8 cellular contexts compared by ENCODE assay signal in the genomic region with DNA sequence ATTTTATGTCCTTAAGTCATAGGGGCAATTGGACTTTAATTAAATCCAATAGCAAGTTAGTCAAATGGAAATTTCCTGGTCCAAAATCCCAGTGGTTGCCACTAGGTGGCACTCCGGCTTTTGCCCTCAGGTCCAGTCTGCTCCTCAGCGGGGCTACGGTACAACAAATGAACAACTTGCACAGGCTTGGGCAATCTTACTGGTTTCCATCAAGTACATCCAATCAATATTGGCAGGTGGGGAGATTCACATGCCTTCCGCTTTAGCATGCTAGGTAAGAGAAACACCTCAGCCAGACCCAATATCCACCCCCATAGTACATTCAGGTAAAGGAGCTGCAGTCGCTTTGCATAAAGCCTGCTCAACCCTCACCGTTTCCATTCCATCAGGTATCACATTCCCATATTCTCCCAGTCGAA. TPM values are rescaled to one million over a fixed set of nuclear protein-coding genes. Genes with fewer than 3 reads are reported as not detected.
DNase-seq lines count a peak whose midpoint lies in the region; ATAC-seq, FAIRE-seq and TF ChIP-seq lines count a peak whose summit lies in the region.

No MANE protein-coding gene starts in this region.

- H3K4me3 ChIP-seq in A549 = no peak overlapping the region

- POLR2A ChIA-PET in A549 (lab: Yijun Ruan, JAX) = no interaction called here

- DNase-seq in A549 (ENCODE audit: low read depth in 1 of 2, low spot score in 1 of 2) = peak; percentile 79 to 82
- no peak for DNase-seq in GM12892 (ENCODE audit: insufficient read length)
- peak; percentile 57 for DNase-seq in NCI-H2196 treated with DMSO at 0.1 percent for 48 hours (lab: John Stamatoyannopoulos, UW; ENCODE audit: unreplicated experiment)
- DNase-seq in activated CD4-positive, CD25-positive, alpha-beta regulatory T cell (lab: John Stamatoyannopoulos, UW) = peak; percentile 43 to 65 (median 50)
- peak in 44 of 61 donors; percentile 10 to 87 (median 39) for DNase-seq in caudate nucleus (lab: John Stamatoyannopoulos, UW)
- peak; percentile 86 for DNase-seq in left kidney (ENCODE audit: low read depth, low spot score)
- peak; percentile 73 to 76 for DNase-seq in stimulated activated CD4-positive, alpha-beta T cell treated with anti-CD3 and anti-CD28 coated beads, Interleukin-2, amount 100 ng/mL, for 48 hours

- TF ChIP-seq POLR2A in A549 (IDR thresholded peaks at IDR 0.05; ENCODE audit: low read length) = no peak
- no peak for TF ChIP-seq POLR2A in GM12892 (IDR thresholded peaks at IDR 0.05; ENCODE audit: low read depth, low read length)

- WGBS in A549 (ENCODE audit: missing lambda C conversion rate) = 30% methylated on average over 7 of the region's 7 CpGs

- H3K9me3 ChIP-seq in A549 = no peaks in the 10 kb centered on the region

- FAIRE-seq in A549 (lab: Jason Lieb, UNC) = peak; percentile 43
- FAIRE-seq in GM12892 (lab: Jason Lieb, UNC) = peak; percentile 92

- TF ChIP-seq RAD21 in A549 (conservative IDR thresholded peaks at IDR 0.05 in 1 of 2, IDR thresholded peaks at IDR 0.05 in 1 of 2) = peak; percentile 88 to 92

- TF ChIP-seq CTCF in A549 (IDR thresholded peaks at IDR 0.05) = peak; percentile 96

- no peak overlapping the region for H3K27ac ChIP-seq in A549
- H3K27ac ChIP-seq in caudate nucleus (ENCODE audit: low read depth, low read length) = no peak overlapping the region

- no peak for TF ChIP-seq EP300 in A549 (IDR thresholded peaks at IDR 0.05)

- H3K4me1 ChIP-seq in A549 = peaks cover 2% of the 10 kb centered on the region; the same call in 2 of the 3 replicates

- no peak overlapping the region for H3K4me2 ChIP-seq in A549

- ATAC-seq in A549 = peak; percentile 51 to 76; a peak in 5 of 6 replicates
- no peak for ATAC-seq in GM18861 (IDR thresholded peaks at IDR 0.05; ENCODE audit: unreplicated experiment)

- CTCF ChIA-PET in A549 (lab: Yijun Ruan, JAX) = interaction anchor here (0.6 to 8.2 kb wide), 33 partner anchors 9 to 205 kb away, joined by 3 to 111 read pairs (median 4); a partner anchor contains a TSS

TF ChIP-seq in A549, 52 proteins besides CTCF, POLR2A, EP300 and RAD21:
- TF ChIP-seq, protein P1, sequence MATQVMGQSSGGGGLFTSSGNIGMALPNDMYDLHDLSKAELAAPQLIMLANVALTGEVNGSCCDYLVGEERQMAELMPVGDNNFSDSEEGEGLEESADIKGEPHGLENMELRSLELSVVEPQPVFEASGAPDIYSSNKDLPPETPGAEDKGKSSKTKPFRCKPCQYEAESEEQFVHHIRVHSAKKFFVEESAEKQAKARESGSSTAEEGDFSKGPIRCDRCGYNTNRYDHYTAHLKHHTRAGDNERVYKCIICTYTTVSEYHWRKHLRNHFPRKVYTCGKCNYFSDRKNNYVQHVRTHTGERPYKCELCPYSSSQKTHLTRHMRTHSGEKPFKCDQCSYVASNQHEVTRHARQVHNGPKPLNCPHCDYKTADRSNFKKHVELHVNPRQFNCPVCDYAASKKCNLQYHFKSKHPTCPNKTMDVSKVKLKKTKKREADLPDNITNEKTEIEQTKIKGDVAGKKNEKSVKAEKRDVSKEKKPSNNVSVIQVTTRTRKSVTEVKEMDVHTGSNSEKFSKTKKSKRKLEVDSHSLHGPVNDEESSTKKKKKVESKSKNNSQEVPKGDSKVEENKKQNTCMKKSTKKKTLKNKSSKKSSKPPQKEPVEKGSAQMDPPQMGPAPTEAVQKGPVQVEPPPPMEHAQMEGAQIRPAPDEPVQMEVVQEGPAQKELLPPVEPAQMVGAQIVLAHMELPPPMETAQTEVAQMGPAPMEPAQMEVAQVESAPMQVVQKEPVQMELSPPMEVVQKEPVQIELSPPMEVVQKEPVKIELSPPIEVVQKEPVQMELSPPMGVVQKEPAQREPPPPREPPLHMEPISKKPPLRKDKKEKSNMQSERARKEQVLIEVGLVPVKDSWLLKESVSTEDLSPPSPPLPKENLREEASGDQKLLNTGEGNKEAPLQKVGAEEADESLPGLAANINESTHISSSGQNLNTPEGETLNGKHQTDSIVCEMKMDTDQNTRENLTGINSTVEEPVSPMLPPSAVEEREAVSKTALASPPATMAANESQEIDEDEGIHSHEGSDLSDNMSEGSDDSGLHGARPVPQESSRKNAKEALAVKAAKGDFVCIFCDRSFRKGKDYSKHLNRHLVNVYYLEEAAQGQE (IDR thresholded peaks at IDR 0.05) = no peak
- TF ChIP-seq FOSB (CRISPR knock-in tag; IDR thresholded peaks at IDR 0.05) (no peak), RCOR1 (IDR thresholded peaks at IDR 0.05; ENCODE audit: low read depth, low read length) (no peak), CEBPB (IDR thresholded peaks at IDR 0.05) (peak in 1 of 2 experiments; percentile 15; a peak in 1 of 4 replicates), HDAC2 (IDR thresholded peaks at IDR 0.05) (no peak), HOXA7 (CRISPR knock-in tag; IDR thresholded peaks at IDR 0.05) (no peak), SMC3 (IDR thresholded peaks at IDR 0.05) (peak; percentile 78), JUNB (IDR thresholded peaks at IDR 0.05) (no peak)
TF ChIP-seq in A549: peak in this region for 2.

RNA-seq across cellular contexts. Expression of a gene that starts 6.3 kb away (rescaled TPM):
- polyA plus RNA-seq in A549 (2011; rRNA removed) = 4.1 and 5.3 TPM in 2 replicates
- polyA plus RNA-seq in A549 (2012; cell fraction: cytosol; rRNA removed) = 23.7 and 28.1 TPM in 2 replicates
- 66.4 and 71.5 TPM in 2 replicates for polyA plus RNA-seq in A549 (2012; cell fraction: nucleus; rRNA removed)
- 12.4 to 16.9 TPM (median 15.2 TPM) in 3 replicates for polyA plus RNA-seq in A549 (2017; fragmentation: RNase III; extraction: RNeasy Plus Mini Kit Qiagen cat#74134 plus additional on column Dnase treatment)
- 2.0 and 2.6 TPM in 2 replicates for polyA minus RNA-seq in A549 (2011; rRNA and poly(A)+ RNA removed)
- 4.8 TPM for polyA plus RNA-seq in GM12892 (2012; ENCODE audit: missing spikeins)

RNA-seq across cellular contexts. Expression of a gene that starts 14.4 kb away (rescaled TPM):
- polyA plus RNA-seq in A549 (2011; rRNA removed) (218 and 227 TPM in 2 replicates), A549 (2017; fragmentation: RNase III; extraction: RNeasy Plus Mini Kit Qiagen cat#74134 plus additional on column Dnase treatment) (234 to 268 TPM (median 250 TPM) in 3 replicates)
- 555 and 569 TPM in 2 replicates for polyA plus RNA-seq in A549 (2012; cell fraction: cytosol; rRNA removed)
- 295 and 331 TPM in 2 replicates for polyA plus RNA-seq in A549 (2012; cell fraction: nucleus; rRNA removed)
- 140 and 167 TPM in 2 replicates for polyA minus RNA-seq in A549 (2011; rRNA and poly(A)+ RNA removed)
- 189 TPM for polyA plus RNA-seq in GM12892 (2012; ENCODE audit: missing spikeins)

RNA-seq across cellular contexts. Expression of a gene that starts 14.4 kb away (rescaled TPM):
- 31.2 and 31.3 TPM in 2 replicates for polyA plus RNA-seq in A549 (2011; rRNA removed)
- 67.8 and 69.1 TPM in 2 replicates for polyA plus RNA-seq in A549 (2012; cell fraction: cytosol; rRNA removed)
- 136 and 139 TPM in 2 replicates for polyA plus RNA-seq in A549 (2012; cell fraction: nucleus; rRNA removed)
- polyA plus RNA-seq in A549 (2017; fragmentation: RNase III; extraction: RNeasy Plus Mini Kit Qiagen cat#74134 plus additional on column Dnase treatment) = 30.0 to 34.5 TPM (median 33.7 TPM) in 3 replicates
- polyA minus RNA-seq in A549 (2011; rRNA and poly(A)+ RNA removed) = 10.8 and 12.4 TPM in 2 replicates
- polyA plus RNA-seq in GM12892 (2012; ENCODE audit: missing spikeins) = 29.7 TPM

RNA-seq across cellular contexts. Expression of a gene that starts 33.5 kb away (rescaled TPM):
- polyA plus RNA-seq in A549 (2011; rRNA removed) = 123 and 172 TPM in 2 replicates
- polyA plus RNA-seq in A549 (2012; cell fraction: cytosol; rRNA removed) = 328 and 334 TPM in 2 replicates
- 418 and 431 TPM in 2 replicates for polyA plus RNA-seq in A549 (2012; cell fraction: nucleus; rRNA removed)
- polyA plus RNA-seq in A549 (2017; fragmentation: RNase III; extraction: RNeasy Plus Mini Kit Qiagen cat#74134 plus additional on column Dnase treatment) = 207 to 222 TPM (median 210 TPM) in 3 replicates
- polyA minus RNA-seq in A549 (2011; rRNA and poly(A)+ RNA removed) = 230 and 259 TPM in 2 replicates
- polyA plus RNA-seq in GM12892 (2012; ENCODE audit: missing spikeins) = 44.8 TPM

RNA-seq across cellular contexts. Expression of a gene that starts 39.8 kb away (rescaled TPM):
- polyA plus RNA-seq in A549 (2011; rRNA removed) (3.9 and 5.8 TPM in 2 replicates), A549 (2017; fragmentation: RNase III; extraction: RNeasy Plus Mini Kit Qiagen cat#74134 plus additional on column Dnase treatment) (5.2 to 8.4 TPM (median 6.4 TPM) in 3 replicates)
- 13.9 and 18.5 TPM in 2 replicates for polyA plus RNA-seq in A549 (2012; cell fraction: cytosol; rRNA removed)
- polyA plus RNA-seq in A549 (2012; cell fraction: nucleus; rRNA removed) = 16.1 and 18.7 TPM in 2 replicates
- 2.6 and 2.9 TPM in 2 replicates for polyA minus RNA-seq in A549 (2011; rRNA and poly(A)+ RNA removed)
- polyA plus RNA-seq in GM12892 (2012; ENCODE audit: missing spikeins) = 26.0 TPM
